Comparison of ENCODE assay signal across 1 cellular context in genomic region chr7:99381664-99382075, GRCh38.
TF ChIP-seq lines count a peak whose summit lies in the region.

No MANE protein-coding gene starts in this region.

TF ChIP-seq in HepG2, 621 proteins besides CTCF, POLR2A, EP300 and RAD21 (continued from another document and continues in another):
- TF ChIP-seq, protein P1, sequence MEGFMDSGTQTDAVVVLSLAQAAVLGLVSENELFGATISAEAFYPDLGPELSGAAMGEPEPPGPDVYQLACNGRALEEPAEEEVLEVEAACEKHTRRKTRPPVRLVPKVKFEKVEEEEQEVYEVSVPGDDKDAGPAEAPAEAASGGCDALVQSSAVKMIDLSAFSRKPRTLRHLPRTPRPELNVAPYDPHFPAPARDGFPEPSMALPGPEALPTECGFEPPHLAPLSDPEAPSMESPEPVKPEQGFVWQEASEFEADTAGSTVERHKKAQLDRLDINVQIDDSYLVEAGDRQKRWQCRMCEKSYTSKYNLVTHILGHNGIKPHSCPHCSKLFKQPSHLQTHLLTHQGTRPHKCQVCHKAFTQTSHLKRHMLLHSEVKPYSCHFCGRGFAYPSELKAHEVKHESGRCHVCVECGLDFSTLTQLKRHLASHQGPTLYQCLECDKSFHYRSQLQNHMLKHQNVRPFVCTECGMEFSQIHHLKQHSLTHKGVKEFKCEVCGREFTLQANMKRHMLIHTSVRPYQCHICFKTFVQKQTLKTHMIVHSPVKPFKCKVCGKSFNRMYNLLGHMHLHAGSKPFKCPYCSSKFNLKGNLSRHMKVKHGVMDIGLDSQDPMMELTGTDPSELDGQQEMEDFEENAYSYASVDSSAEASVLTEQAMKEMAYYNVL (CRISPR knock-in tag; IDR thresholded peaks at IDR 0.05; ENCODE audit: borderline replicate concordance) = 0 out of 2 replicates have a peak, but pooled peaks have one; percentile 29
- no peak for TF ChIP-seq FOSL1 (CRISPR knock-in tag; IDR thresholded peaks at IDR 0.05; ENCODE audit: borderline replicate concordance)
- TF ChIP-seq JUND (CRISPR knock-in tag; IDR thresholded peaks at IDR 0.05) = 0 out of 2 replicates have a peak, but pooled peaks have one; percentile 24
- peak; percentile 80 for TF ChIP-seq ZNF687 (CRISPR knock-in tag; IDR thresholded peaks at IDR 0.05)
- TF ChIP-seq ZSCAN31 (CRISPR knock-in tag; IDR thresholded peaks at IDR 0.05; ENCODE audit: low read depth) = 0 out of 2 replicates have a peak, but pooled peaks have one; percentile 30
- peak; percentile 43; the same call in 1 of the 2 replicates for TF ChIP-seq ZFY (CRISPR knock-in tag; IDR thresholded peaks at IDR 0.05)
- peak; percentile 58 for TF ChIP-seq HIC2 (CRISPR knock-in tag; IDR thresholded peaks at IDR 0.05; ENCODE audit: low read depth)
- no peak for TF ChIP-seq PRDM10 (CRISPR knock-in tag; IDR thresholded peaks at IDR 0.05; ENCODE audit: low read depth)
- peak; percentile 80; the same call in 1 of the 2 replicates for TF ChIP-seq ZBED4 (CRISPR knock-in tag; IDR thresholded peaks at IDR 0.05; ENCODE audit: borderline replicate concordance)
- TF ChIP-seq FOXO1 (CRISPR knock-in tag; IDR thresholded peaks at IDR 0.05) = 0 out of 2 replicates have a peak, but pooled peaks have one; percentile 28
- TF ChIP-seq, protein P2, sequence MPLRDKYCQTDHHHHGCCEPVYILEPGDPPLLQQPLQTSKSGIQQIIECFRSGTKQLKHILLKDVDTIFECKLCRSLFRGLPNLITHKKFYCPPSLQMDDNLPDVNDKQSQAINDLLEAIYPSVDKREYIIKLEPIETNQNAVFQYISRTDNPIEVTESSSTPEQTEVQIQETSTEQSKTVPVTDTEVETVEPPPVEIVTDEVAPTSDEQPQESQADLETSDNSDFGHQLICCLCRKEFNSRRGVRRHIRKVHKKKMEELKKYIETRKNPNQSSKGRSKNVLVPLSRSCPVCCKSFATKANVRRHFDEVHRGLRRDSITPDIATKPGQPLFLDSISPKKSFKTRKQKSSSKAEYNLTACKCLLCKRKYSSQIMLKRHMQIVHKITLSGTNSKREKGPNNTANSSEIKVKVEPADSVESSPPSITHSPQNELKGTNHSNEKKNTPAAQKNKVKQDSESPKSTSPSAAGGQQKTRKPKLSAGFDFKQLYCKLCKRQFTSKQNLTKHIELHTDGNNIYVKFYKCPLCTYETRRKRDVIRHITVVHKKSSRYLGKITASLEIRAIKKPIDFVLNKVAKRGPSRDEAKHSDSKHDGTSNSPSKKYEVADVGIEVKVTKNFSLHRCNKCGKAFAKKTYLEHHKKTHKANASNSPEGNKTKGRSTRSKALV (CRISPR knock-in tag; IDR thresholded peaks at IDR 0.05) = no peak
- TF ChIP-seq KDM6A (CRISPR knock-in tag; IDR thresholded peaks at IDR 0.05; ENCODE audit: low read depth) = peak; percentile 56; the same call in 1 of the 2 replicates
- TF ChIP-seq TERF1 (CRISPR knock-in tag; IDR thresholded peaks at IDR 0.05) = no peak
- no peak for TF ChIP-seq KDM2A (CRISPR knock-in tag; IDR thresholded peaks at IDR 0.05; ENCODE audit: borderline replicate concordance, low read depth)
- no peak for TF ChIP-seq JUNB (CRISPR knock-in tag; IDR thresholded peaks at IDR 0.05; ENCODE audit: borderline replicate concordance)
- peak; percentile 42; the same call in 1 of the 2 replicates for TF ChIP-seq ZNF788 (CRISPR knock-in tag; IDR thresholded peaks at IDR 0.05; ENCODE audit: borderline replicate concordance)
- 0 out of 2 replicates have a peak, but pooled peaks have one; percentile 4 for TF ChIP-seq ZNF619 (CRISPR knock-in tag; IDR thresholded peaks at IDR 0.05)
- TF ChIP-seq, protein P3, sequence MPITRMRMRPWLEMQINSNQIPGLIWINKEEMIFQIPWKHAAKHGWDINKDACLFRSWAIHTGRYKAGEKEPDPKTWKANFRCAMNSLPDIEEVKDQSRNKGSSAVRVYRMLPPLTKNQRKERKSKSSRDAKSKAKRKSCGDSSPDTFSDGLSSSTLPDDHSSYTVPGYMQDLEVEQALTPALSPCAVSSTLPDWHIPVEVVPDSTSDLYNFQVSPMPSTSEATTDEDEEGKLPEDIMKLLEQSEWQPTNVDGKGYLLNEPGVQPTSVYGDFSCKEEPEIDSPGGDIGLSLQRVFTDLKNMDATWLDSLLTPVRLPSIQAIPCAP (CRISPR knock-in tag; IDR thresholded peaks at IDR 0.05; ENCODE audit: low read depth) = no peak
- no peak for TF ChIP-seq ZNF253 (CRISPR knock-in tag; IDR thresholded peaks at IDR 0.05; ENCODE audit: borderline replicate concordance)
- peak; percentile 30; the same call in 1 of the 2 replicates for TF ChIP-seq BCL6 (CRISPR knock-in tag; IDR thresholded peaks at IDR 0.05)
- TF ChIP-seq, protein P4, sequence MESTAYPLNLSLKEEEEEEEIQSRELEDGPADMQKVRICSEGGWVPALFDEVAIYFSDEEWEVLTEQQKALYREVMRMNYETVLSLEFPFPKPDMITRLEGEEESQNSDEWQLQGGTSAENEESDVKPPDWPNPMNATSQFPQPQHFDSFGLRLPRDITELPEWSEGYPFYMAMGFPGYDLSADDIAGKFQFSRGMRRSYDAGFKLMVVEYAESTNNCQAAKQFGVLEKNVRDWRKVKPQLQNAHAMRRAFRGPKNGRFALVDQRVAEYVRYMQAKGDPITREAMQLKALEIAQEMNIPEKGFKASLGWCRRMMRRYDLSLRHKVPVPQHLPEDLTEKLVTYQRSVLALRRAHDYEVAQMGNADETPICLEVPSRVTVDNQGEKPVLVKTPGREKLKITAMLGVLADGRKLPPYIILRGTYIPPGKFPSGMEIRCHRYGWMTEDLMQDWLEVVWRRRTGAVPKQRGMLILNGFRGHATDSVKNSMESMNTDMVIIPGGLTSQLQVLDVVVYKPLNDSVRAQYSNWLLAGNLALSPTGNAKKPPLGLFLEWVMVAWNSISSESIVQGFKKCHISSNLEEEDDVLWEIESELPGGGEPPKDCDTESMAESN (CRISPR knock-in tag; conservative IDR thresholded peaks at IDR 0.05) = no peak
- peak; percentile 97 for TF ChIP-seq ZSCAN22 (CRISPR knock-in tag; IDR thresholded peaks at IDR 0.05)
- TF ChIP-seq RARA (CRISPR knock-in tag; IDR thresholded peaks at IDR 0.05) = 0 out of 2 replicates have a peak, but pooled peaks have one; percentile 17
- TF ChIP-seq DMAP1 (CRISPR knock-in tag; IDR thresholded peaks at IDR 0.05) = peak; percentile 69
